ENCODE assay signal across 1 cellular context in genomic region chrX:48761674-48762471, GRCh38.
A peak's percentile ranks its signal among the peaks of the same experiment; 100 is the strongest.
TF ChIP-seq lines count a peak whose summit lies in the region.

Gene GLOD5 (plus strand): TSS chrX:48761747. CDS start chrX:48761791, 44 bp downstream.

TF ChIP-seq in HepG2, 621 proteins besides CTCF, POLR2A, EP300 and RAD21 (continued from another document and continues in another):
- TF ChIP-seq ZNF740 (CRISPR knock-in tag; IDR thresholded peaks at IDR 0.05): no peak
- no peak for TF ChIP-seq ZNF3 (CRISPR knock-in tag; IDR thresholded peaks at IDR 0.05)
- TF ChIP-seq CEBPB (IDR thresholded peaks at IDR 0.05; ENCODE audit: borderline replicate concordance, low read depth, low read length): no peak
- no peak for TF ChIP-seq RBFOX2 (IDR thresholded peaks at IDR 0.05; ENCODE audit: low read depth, low read length)
- no peak for TF ChIP-seq ZNF564 (CRISPR knock-in tag; IDR thresholded peaks at IDR 0.05)
- TF ChIP-seq NFE2L1 (CRISPR knock-in tag; IDR thresholded peaks at IDR 0.05; ENCODE audit: borderline replicate concordance): no peak
- no peak for TF ChIP-seq FOSL2 (CRISPR knock-in tag; IDR thresholded peaks at IDR 0.05)
- TF ChIP-seq NR2F6 (IDR thresholded peaks at IDR 0.05): no peak
- no peak for TF ChIP-seq NR2F6 (CRISPR knock-in tag; IDR thresholded peaks at IDR 0.05)
- TF ChIP-seq BRCA1 (CRISPR knock-in tag; IDR thresholded peaks at IDR 0.05): no peak
- TF ChIP-seq ZSCAN25 (CRISPR knock-in tag; IDR thresholded peaks at IDR 0.05): no peak
- TF ChIP-seq ZSCAN5A (CRISPR knock-in tag; IDR thresholded peaks at IDR 0.05; ENCODE audit: borderline replicate concordance): no peak
- TF ChIP-seq FOXJ3 (CRISPR knock-in tag; IDR thresholded peaks at IDR 0.05; ENCODE audit: borderline replicate concordance): no peak
- TF ChIP-seq E2F2 (CRISPR knock-in tag; IDR thresholded peaks at IDR 0.05; ENCODE audit: borderline replicate concordance): no peak
- no peak for TF ChIP-seq MAFK (conservative IDR thresholded peaks at IDR 0.05 in 1 of 2, IDR thresholded peaks at IDR 0.05 in 1 of 2; ENCODE audit: low read length in 2 of 2)
- no peak for TF ChIP-seq ZNF737 (CRISPR knock-in tag; IDR thresholded peaks at IDR 0.05; ENCODE audit: borderline replicate concordance)
- no peak for TF ChIP-seq ZNF503 (CRISPR knock-in tag; IDR thresholded peaks at IDR 0.05)
- TF ChIP-seq SNAPC5 (CRISPR knock-in tag; IDR thresholded peaks at IDR 0.05; ENCODE audit: borderline replicate concordance): no peak
- TF ChIP-seq PITX1 (CRISPR knock-in tag; IDR thresholded peaks at IDR 0.05): 0 out of 2 replicates have a peak, but pooled peaks have one; percentile 22
- no peak for TF ChIP-seq ZNF749 (CRISPR knock-in tag; IDR thresholded peaks at IDR 0.05; ENCODE audit: borderline replicate concordance)
- no peak for TF ChIP-seq DDIT3 (CRISPR knock-in tag; IDR thresholded peaks at IDR 0.05)
- TF ChIP-seq HINFP (CRISPR knock-in tag; IDR thresholded peaks at IDR 0.05; ENCODE audit: low read depth): no peak
- no peak for TF ChIP-seq SOX6 (IDR thresholded peaks at IDR 0.05)
- no peak for TF ChIP-seq SOX6 (CRISPR knock-in tag; IDR thresholded peaks at IDR 0.05)
- TF ChIP-seq ZGPAT (CRISPR knock-in tag; IDR thresholded peaks at IDR 0.05): 0 out of 2 replicates have a peak, but pooled peaks have one; percentile 19
- no peak for TF ChIP-seq MTF2 (CRISPR knock-in tag; IDR thresholded peaks at IDR 0.05; ENCODE audit: borderline replicate concordance)
- no peak for TF ChIP-seq ZBTB21 (CRISPR knock-in tag; IDR thresholded peaks at IDR 0.05)
- TF ChIP-seq TFDP2 (CRISPR knock-in tag; IDR thresholded peaks at IDR 0.05): no peak
- peak; percentile 61 for TF ChIP-seq ZNF687 (CRISPR knock-in tag; IDR thresholded peaks at IDR 0.05)
- TF ChIP-seq ZNF367 (CRISPR knock-in tag; IDR thresholded peaks at IDR 0.05; ENCODE audit: borderline replicate concordance): no peak
- TF ChIP-seq ZSCAN22 (CRISPR knock-in tag; IDR thresholded peaks at IDR 0.05): no peak
- no peak for TF ChIP-seq U2AF1 (optimal IDR thresholded peaks at IDR 0.05; ENCODE audit: low read depth, low read length)
- TF ChIP-seq ZBTB4 (CRISPR knock-in tag; IDR thresholded peaks at IDR 0.05; ENCODE audit: borderline replicate concordance): no peak
- no peak for TF ChIP-seq KLF6 (CRISPR knock-in tag; IDR thresholded peaks at IDR 0.05)
- no peak for TF ChIP-seq CHD4 (IDR thresholded peaks at IDR 0.05; ENCODE audit: borderline replicate concordance, low read length)
- TF ChIP-seq PBX3 (CRISPR knock-in tag; IDR thresholded peaks at IDR 0.05; ENCODE audit: borderline replicate concordance): no peak
- no peak for TF ChIP-seq ZMYM2 (CRISPR knock-in tag; IDR thresholded peaks at IDR 0.05)
- TF ChIP-seq U2AF2 (IDR thresholded peaks at IDR 0.05; ENCODE audit: low read depth, low read length): no peak
- TF ChIP-seq MAZ (IDR thresholded peaks at IDR 0.05; ENCODE audit: borderline replicate concordance, low read depth, low read length): no peak
- no peak for TF ChIP-seq MAZ (CRISPR knock-in tag; IDR thresholded peaks at IDR 0.05; ENCODE audit: low read depth)
- no peak for TF ChIP-seq ARID2 (CRISPR knock-in tag; IDR thresholded peaks at IDR 0.05; ENCODE audit: borderline replicate concordance)
- no peak for TF ChIP-seq ADNP (CRISPR knock-in tag; IDR thresholded peaks at IDR 0.05)
